ENCODE assay signal across 8 cellular contexts in genomic region chr16:79601978-79602609, GRCh38. TPM values are rescaled to one million over a fixed set of nuclear protein-coding genes. Genes with fewer than 3 reads are reported as not detected.
A peak's percentile ranks its signal among the peaks of the same experiment; 100 is the strongest.
DNase-seq lines count a peak whose midpoint lies in the region; ATAC-seq and TF ChIP-seq lines count a peak whose summit lies in the region.

No MANE protein-coding gene starts in this region.

- peak; percentile 94 for TF ChIP-seq CTCF in glutamatergic neuron (IDR thresholded peaks at IDR 0.05; ENCODE audit: partially characterized antibody, unreplicated experiment)

- H3K27ac Mint-ChIP-seq in glutamatergic neuron (ENCODE audit: unreplicated experiment) = no peak overlapping the region

- peaks cover 10% of the 10 kb centered on the region for H3K27me3 Mint-ChIP-seq in glutamatergic neuron (ENCODE audit: unreplicated experiment)

- H3K4me3 Mint-ChIP-seq in glutamatergic neuron (ENCODE audit: unreplicated experiment) = peak overlapping the region; percentile 97

- DNase-seq in DMS 273 (lab: John Stamatoyannopoulos, UW; ENCODE audit: unreplicated experiment) (peak; percentile 75), KG1 (lab: John Stamatoyannopoulos, UW) (peak; percentile 64), SHP77 treated with DMSO at 0.1 percent for 48 hours (lab: John Stamatoyannopoulos, UW) (peak; percentile 56), glutamatergic neuron (peak; percentile 85), occipital lobe (lab: John Stamatoyannopoulos, UW) (peak; percentile 30), superior temporal gyrus (ENCODE audit: extremely low spot score) (peak; percentile 96)
- peak; percentile 76 for DNase-seq in activated naive CD4-positive, alpha-beta T cell treated with anti-CD3 and anti-CD28 coated beads, Interleukin-2, amount 50 U/mL, for 16 hours

- peaks cover 14% of the 10 kb centered on the region for H3K9me3 Mint-ChIP-seq in glutamatergic neuron (ENCODE audit: unreplicated experiment)

- no peaks in the 10 kb centered on the region for H3K4me1 Mint-ChIP-seq in glutamatergic neuron (ENCODE audit: low read depth, unreplicated experiment)

- H3K36me3 Mint-ChIP-seq in glutamatergic neuron (ENCODE audit: unreplicated experiment) = no peaks in the 10 kb centered on the region

- ATAC-seq in HG03039 (IDR thresholded peaks at IDR 0.05; ENCODE audit: unreplicated experiment) = no peak

RNA-seq across cellular contexts. Expression of gene MAF, which starts 1.6 kb away (rescaled TPM):
- total RNA-seq in glutamatergic neuron (ENCODE audit: unreplicated experiment) = 5.0 TPM
- 26.8 TPM for total RNA-seq in occipital lobe

Comparison
In these comparisons a context has a peak if more than half of its experiments do, and no peak if none do; other contexts are left out.
1. DNase-seq: peak in every context shown above with its lines; median percentile 96 in superior temporal gyrus; 85 in glutamatergic neuron; 76 in activated naive CD4-positive, alpha-beta T cell treated with anti-CD3 and anti-CD28 coated beads, Interleukin-2, amount 50 U/mL, for 16 hours; 75 in DMS 273; 64 in KG1; 56 in SHP77 treated with DMSO at 0.1 percent for 48 hours; 30 in occipital lobe.